ENCODE assay signal across 1 cellular context in the genomic region with DNA sequence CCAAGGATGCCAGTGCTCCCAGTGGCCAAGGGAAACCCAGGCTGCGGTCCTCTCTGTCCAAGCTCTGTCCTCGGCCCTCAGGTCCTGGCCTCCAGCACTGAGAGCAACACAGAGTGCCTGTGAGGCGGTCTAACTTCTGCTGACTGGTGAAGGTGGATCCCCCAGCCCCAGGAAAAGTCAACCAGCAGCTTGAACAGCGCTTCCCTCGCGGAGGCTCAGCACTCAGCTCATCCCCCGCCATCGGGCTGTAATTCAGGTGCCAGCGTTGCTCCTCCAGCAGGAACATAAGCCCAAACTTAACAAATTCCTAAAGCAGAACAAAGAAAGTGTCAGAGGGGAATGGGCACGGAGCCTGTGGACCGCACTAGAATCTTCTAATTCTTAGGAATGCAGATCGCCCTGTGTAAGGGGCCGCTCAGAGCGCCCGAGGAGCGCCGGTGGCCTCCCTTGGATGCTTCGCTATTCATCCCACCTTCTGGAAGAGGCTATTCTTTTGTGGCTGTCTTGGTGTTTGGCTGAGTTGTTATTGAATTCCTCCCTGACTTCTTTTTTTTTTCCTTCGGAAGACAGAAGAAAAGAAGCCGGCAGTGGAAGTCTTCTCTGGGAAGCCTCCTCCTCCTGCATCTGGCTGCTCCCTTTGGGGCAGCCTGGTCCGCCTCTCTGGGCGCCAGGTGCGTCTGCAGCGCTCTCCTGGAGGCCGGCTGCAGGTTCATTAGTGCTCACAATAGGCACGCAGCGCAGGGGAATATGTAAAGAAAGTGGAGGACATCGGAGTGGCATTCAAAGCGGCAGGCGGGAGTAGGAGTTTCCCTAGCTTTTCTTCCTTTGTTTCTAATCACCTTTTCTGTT.
TF ChIP-seq lines count a peak whose summit lies in the region.

No MANE protein-coding gene starts in this region.

TF ChIP-seq in HepG2, 621 proteins besides CTCF, POLR2A, EP300 and RAD21 (continued from another document):
- TF ChIP-seq ZNF639 (CRISPR knock-in tag; conservative IDR thresholded peaks at IDR 0.05) (no peak), PAX8 (CRISPR knock-in tag; IDR thresholded peaks at IDR 0.05; ENCODE audit: borderline replicate concordance) (no peak), ATF4 (CRISPR knock-in tag; IDR thresholded peaks at IDR 0.05) (no peak), PBX2 (CRISPR knock-in tag; IDR thresholded peaks at IDR 0.05) (no peak), CREBL2 (CRISPR knock-in tag; IDR thresholded peaks at IDR 0.05; ENCODE audit: borderline replicate concordance) (no peak), GTF2F1 (IDR thresholded peaks at IDR 0.05; ENCODE audit: low read length) (no peak), ETV6 (CRISPR knock-in tag; conservative IDR thresholded peaks at IDR 0.05) (no peak)
- TF ChIP-seq, protein P1, sequence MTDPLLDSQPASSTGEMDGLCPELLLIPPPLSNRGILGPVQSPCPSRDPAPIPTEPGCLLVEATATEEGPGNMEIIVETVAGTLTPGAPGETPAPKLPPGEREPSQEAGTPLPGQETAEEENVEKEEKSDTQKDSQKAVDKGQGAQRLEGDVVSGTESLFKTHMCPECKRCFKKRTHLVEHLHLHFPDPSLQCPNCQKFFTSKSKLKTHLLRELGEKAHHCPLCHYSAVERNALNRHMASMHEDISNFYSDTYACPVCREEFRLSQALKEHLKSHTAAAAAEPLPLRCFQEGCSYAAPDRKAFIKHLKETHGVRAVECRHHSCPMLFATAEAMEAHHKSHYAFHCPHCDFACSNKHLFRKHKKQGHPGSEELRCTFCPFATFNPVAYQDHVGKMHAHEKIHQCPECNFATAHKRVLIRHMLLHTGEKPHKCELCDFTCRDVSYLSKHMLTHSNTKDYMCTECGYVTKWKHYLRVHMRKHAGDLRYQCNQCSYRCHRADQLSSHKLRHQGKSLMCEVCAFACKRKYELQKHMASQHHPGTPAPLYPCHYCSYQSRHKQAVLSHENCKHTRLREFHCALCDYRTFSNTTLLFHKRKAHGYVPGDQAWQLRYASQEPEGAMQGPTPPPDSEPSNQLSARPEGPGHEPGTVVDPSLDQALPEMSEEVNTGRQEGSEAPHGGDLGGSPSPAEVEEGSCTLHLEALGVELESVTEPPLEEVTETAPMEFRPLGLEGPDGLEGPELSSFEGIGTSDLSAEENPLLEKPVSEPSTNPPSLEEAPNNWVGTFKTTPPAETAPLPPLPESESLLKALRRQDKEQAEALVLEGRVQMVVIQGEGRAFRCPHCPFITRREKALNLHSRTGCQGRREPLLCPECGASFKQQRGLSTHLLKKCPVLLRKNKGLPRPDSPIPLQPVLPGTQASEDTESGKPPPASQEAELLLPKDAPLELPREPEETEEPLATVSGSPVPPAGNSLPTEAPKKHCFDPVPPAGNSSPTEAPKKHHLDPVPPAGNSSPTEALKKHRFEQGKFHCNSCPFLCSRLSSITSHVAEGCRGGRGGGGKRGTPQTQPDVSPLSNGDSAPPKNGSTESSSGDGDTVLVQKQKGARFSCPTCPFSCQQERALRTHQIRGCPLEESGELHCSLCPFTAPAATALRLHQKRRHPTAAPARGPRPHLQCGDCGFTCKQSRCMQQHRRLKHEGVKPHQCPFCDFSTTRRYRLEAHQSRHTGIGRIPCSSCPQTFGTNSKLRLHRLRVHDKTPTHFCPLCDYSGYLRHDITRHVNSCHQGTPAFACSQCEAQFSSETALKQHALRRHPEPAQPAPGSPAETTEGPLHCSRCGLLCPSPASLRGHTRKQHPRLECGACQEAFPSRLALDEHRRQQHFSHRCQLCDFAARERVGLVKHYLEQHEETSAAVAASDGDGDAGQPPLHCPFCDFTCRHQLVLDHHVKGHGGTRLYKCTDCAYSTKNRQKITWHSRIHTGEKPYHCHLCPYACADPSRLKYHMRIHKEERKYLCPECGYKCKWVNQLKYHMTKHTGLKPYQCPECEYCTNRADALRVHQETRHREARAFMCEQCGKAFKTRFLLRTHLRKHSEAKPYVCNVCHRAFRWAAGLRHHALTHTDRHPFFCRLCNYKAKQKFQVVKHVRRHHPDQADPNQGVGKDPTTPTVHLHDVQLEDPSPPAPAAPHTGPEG (CRISPR knock-in tag; IDR thresholded peaks at IDR 0.05): no peak
- TF ChIP-seq, protein P2, sequence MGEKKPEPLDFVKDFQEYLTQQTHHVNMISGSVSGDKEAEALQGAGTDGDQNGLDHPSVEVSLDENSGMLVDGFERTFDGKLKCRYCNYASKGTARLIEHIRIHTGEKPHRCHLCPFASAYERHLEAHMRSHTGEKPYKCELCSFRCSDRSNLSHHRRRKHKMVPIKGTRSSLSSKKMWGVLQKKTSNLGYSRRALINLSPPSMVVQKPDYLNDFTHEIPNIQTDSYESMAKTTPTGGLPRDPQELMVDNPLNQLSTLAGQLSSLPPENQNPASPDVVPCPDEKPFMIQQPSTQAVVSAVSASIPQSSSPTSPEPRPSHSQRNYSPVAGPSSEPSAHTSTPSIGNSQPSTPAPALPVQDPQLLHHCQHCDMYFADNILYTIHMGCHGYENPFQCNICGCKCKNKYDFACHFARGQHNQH (CRISPR knock-in tag; IDR thresholded peaks at IDR 0.05): no peak
